In genomic region chrX:44058339-44058738, GRCh38 we compare ENCODE assay signal across 8 cellular contexts.
"Had no signal": no experiment of that assay in that cellular context is flagged by ENCODE, and none has a peak within 500 bp of the region (broad histone marks: within the 10 kb centered on the region; RNA-seq: fewer than 3 reads in every experiment).

No MANE protein-coding gene starts in this region.

- ATAC-seq: GM23338 had no signal

- DNase-seq: H9, HCEC 1CT, HFFc6, KG1 had no signal

- H3K4me2 ChIP-seq: GM23338 had no signal

- FAIRE-seq: H1, H54, HTR-8/SVneo had no signal

- H3K4me3 ChIP-seq: GM23338 had no signal

- H2AFZ ChIP-seq: GM23338 had no signal
